Comparison of ENCODE assay signal across 1 cellular context in genomic region chr7:149197675-149198074, GRCh38.
TF ChIP-seq lines count a peak whose summit lies in the region.

No MANE protein-coding gene starts in this region.

TF ChIP-seq in K562, 482 proteins besides CTCF, POLR2A, EP300 and RAD21:
- TF ChIP-seq ATF3 (IDR thresholded peaks at IDR 0.05) (peak; percentile 18; the same call in 1 of the 2 replicates), ATF3 (CRISPR knock-in tag; conservative IDR thresholded peaks at IDR 0.05) (no peak), ZBTB40 (IDR thresholded peaks at IDR 0.05) (no peak), ZBTB40 (CRISPR knock-in tag; IDR thresholded peaks at IDR 0.05) (0 out of 2 replicates have a peak, but pooled peaks have one; percentile 4), ZNF121 (CRISPR knock-in tag; conservative IDR thresholded peaks at IDR 0.05) (0 out of 2 replicates have a peak, but pooled peaks have one; percentile 1), CEBPG (CRISPR knock-in tag; IDR thresholded peaks at IDR 0.05) (peak; percentile 64; the same call in 1 of the 2 replicates), CEBPG (tag; conservative IDR thresholded peaks at IDR 0.05 in 1 of 2, IDR thresholded peaks at IDR 0.05 in 1 of 2) (no peak), TFAP4 (CRISPR knock-in tag; IDR thresholded peaks at IDR 0.05; ENCODE audit: borderline replicate concordance) (peak; percentile 23; the same call in 1 of the 2 replicates), ARHGAP35 (IDR thresholded peaks at IDR 0.05; ENCODE audit: partially characterized antibody) (no peak)
